ENCODE assay signal across 34 cellular contexts in genomic region chr1:230040440-230040839, GRCh38. TPM values are rescaled to one million over a fixed set of nuclear protein-coding genes. Genes with fewer than 3 reads are reported as not detected.
A peak's percentile ranks its signal among the peaks of the same experiment; 100 is the strongest.
DNase-seq lines count a peak whose midpoint lies in the region; ATAC-seq, FAIRE-seq and TF ChIP-seq lines count a peak whose summit lies in the region.
"Had no signal": no experiment of that assay in that cellular context is flagged by ENCODE, and none has a peak within 500 bp of the region (broad histone marks: within the 10 kb centered on the region; RNA-seq: fewer than 3 reads in every experiment).

No MANE protein-coding gene starts in this region.

- TF ChIP-seq EP300 in HepG2 (IDR thresholded peaks at IDR 0.05; ENCODE audit: low read depth in 2 of 2, low read length in 2 of 2) (no peak), HepG2 (CRISPR knock-in tag; IDR thresholded peaks at IDR 0.05; ENCODE audit: borderline replicate concordance) (no peak), A549 (IDR thresholded peaks at IDR 0.05) (no peak), K562 (IDR thresholded peaks at IDR 0.05; ENCODE audit: low read length) (no peak), esophagus muscularis mucosa (IDR thresholded peaks at IDR 0.05) (no peak), upper lobe of left lung (IDR thresholded peaks at IDR 0.05) (no peak)

- H3K4me1 ChIP-seq in HepG2 (ENCODE audit: insufficient read depth, low read length) (peaks cover 19% of the 10 kb centered on the region; the same call in 1 of the 2 replicates), right lobe of liver (no peaks in the 10 kb centered on the region), A549 (0 out of 3 replicates have a peak, but pooled peaks cover 5% of the 10 kb centered on the region), K562 (replicated peaks in 1 of 2; ENCODE audit: control insufficient read depth in 2 of 2, insufficient read depth in 2 of 2, low read length in 2 of 2) (no peaks in the 10 kb centered on the region), esophagus muscularis mucosa (no peaks in the 10 kb centered on the region), upper lobe of left lung (no peaks in the 10 kb centered on the region)
- H3K4me1 ChIP-seq: BE2C had no signal

- intact Hi-C loops in HepG2 (cut with micrococcal nuclease; ENCODE audit: unreplicated experiment) = no loop called here
- intact Hi-C loops in right lobe of liver (cut with DNase I) = no loop called here
- intact Hi-C loops in K562 (cut with micrococcal nuclease) = no loop called here
- intact Hi-C loops in esophagus muscularis mucosa (cut with DNase I) = no loop called here

- H3K4me3 ChIP-seq in HepG2 (replicated peaks in 1 of 3; ENCODE audit: insufficient read depth in 1 of 3, low read depth in 2 of 3, low read length in 3 of 3) (no peak overlapping the region), right lobe of liver (no peak overlapping the region), A549 (no peak overlapping the region), K562 (no peak overlapping the region), esophagus muscularis mucosa (no peak overlapping the region), upper lobe of left lung (no peak overlapping the region)
- H3K4me3 ChIP-seq: BLaER1; BLaER1 treated with 17β-estradiol and CSF1 and Interleukin-3, amounts not matched to agents 10 nM and 100 nM had no signal

- TF ChIP-seq CTCF in HepG2 (CRISPR knock-in tag; IDR thresholded peaks at IDR 0.05) = no peak
- no peak for TF ChIP-seq CTCF in right lobe of liver (IDR thresholded peaks at IDR 0.05)
- no peak for TF ChIP-seq CTCF in A549 (IDR thresholded peaks at IDR 0.05)
- no peak; a peak in 1 of 6 replicates for TF ChIP-seq CTCF in K562 (IDR thresholded peaks at IDR 0.05 in 2 of 3, conservative IDR thresholded peaks at IDR 0.05 in 1 of 3; ENCODE audit: insufficient read depth in 2 of 3, low read depth in 1 of 3, low read length in 3 of 3)
- TF ChIP-seq CTCF in esophagus muscularis mucosa (IDR thresholded peaks at IDR 0.05) = no peak
- TF ChIP-seq CTCF in upper lobe of left lung (IDR thresholded peaks at IDR 0.05) = no peak

- H2AFZ ChIP-seq in HepG2 (ENCODE audit: low read length) (no peak overlapping the region), K562 (ENCODE audit: low read depth, low read length) (no peak overlapping the region)

- H3K27ac ChIP-seq in HepG2 (ENCODE audit: extremely low read length, insufficient read depth, low read length) = no peak overlapping the region
- H3K27ac ChIP-seq in right lobe of liver = no peak overlapping the region
- H3K27ac ChIP-seq in A549 = no peak overlapping the region
- no peak overlapping the region for H3K27ac ChIP-seq in K562 (ENCODE audit: extremely low read depth, low read depth, low read length)
- no peak overlapping the region for H3K27ac ChIP-seq in esophagus muscularis mucosa (replicated peaks in 1 of 4)
- H3K27ac ChIP-seq in upper lobe of left lung = no peak overlapping the region
- H3K27ac ChIP-seq: 22Rv1; BLaER1; BLaER1 treated with 17β-estradiol and CSF1 and Interleukin-3, amounts not matched to agents 10 nM and 100 nM; C4-2B had no signal

- in situ Hi-C loops in HepG2 (cut with HindIII; ENCODE audit: extremely low pct_ligation_motif_present, low pct_unique_long_range_greater_than_20kb) (no loop called here), K562 (cut with MboI) (no loop called here)

- H4K20me1 ChIP-seq in HepG2 (ENCODE audit: insufficient read depth, low read length) (no peaks in the 10 kb centered on the region), K562 (replicated peaks; ENCODE audit: control insufficient read depth, insufficient read depth, low read length) (no peaks in the 10 kb centered on the region)
- H4K20me1 ChIP-seq: BLaER1; BLaER1 treated with 17β-estradiol and CSF1 and Interleukin-3, amounts not matched to agents 10 nM and 100 nM had no signal

- TF ChIP-seq POLR2A in HepG2 (IDR thresholded peaks at IDR 0.05; ENCODE audit: insufficient read depth in 1 of 2, low read depth in 2 of 2, low read length in 2 of 2) (no peak), right lobe of liver (IDR thresholded peaks at IDR 0.05) (no peak), A549 (IDR thresholded peaks at IDR 0.05; ENCODE audit: low read length) (no peak), K562 (conservative IDR thresholded peaks at IDR 0.05) (no peak), esophagus muscularis mucosa (IDR thresholded peaks at IDR 0.05; ENCODE audit: low read depth) (no peak), upper lobe of left lung (IDR thresholded peaks at IDR 0.05) (no peak)

- DNase-seq in HepG2 (ENCODE audit: low spot score) (no peak), right lobe of liver (no peak), A549 (ENCODE audit: low read depth in 1 of 2, low spot score in 1 of 2) (no peak), K562 (ENCODE audit: extremely low read depth in 1 of 4, low spot score in 3 of 4) (no peak), esophagus muscularis mucosa (ENCODE audit: extremely low spot score) (peak; percentile 70), upper lobe of left lung (no peak)
- DNase-seq in stimulated activated CD4-positive, alpha-beta T cell treated with anti-CD3 and anti-CD28 coated beads, Interleukin-4, amount 100 ng/mL, for 1 hour = no peak
- DNase-seq: 8988T; ACHN; AML-193; BE2C; C1 segment of cervical spinal cord; Caco-2; Calu3; CD4-positive, alpha-beta memory T cell; CD4-positive, alpha-beta T cell; CD4-positive, CD25-positive, alpha-beta regulatory T cell; CD8-positive, alpha-beta memory T cell; CD8-positive, alpha-beta T cell; COR-L47; DMS 273 treated with DMSO at 0.1 percent for 48 hours; DMS153; DMS53; DMS79; DMS79 treated with DMSO at 0.1 percent for 48 hours; DND-41; EL had no signal

- H3K4me2 ChIP-seq in HepG2 (ENCODE audit: low read depth, low read length) (no peak overlapping the region), A549 (no peak overlapping the region), K562 (ENCODE audit: insufficient read depth, low read length) (no peak overlapping the region)
- H3K4me2 ChIP-seq: BLaER1; BLaER1 treated with 17β-estradiol and CSF1 and Interleukin-3, amounts not matched to agents 10 nM and 100 nM had no signal

- POLR2A ChIA-PET in HepG2 (lab: Yijun Ruan, JAX) (no interaction called here), A549 (lab: Yijun Ruan, JAX) (no interaction called here), K562 (lab: Yijun Ruan, JAX) (no interaction called here)

- H3K9me3 ChIP-seq in HepG2 (ENCODE audit: low read length) (no peaks in the 10 kb centered on the region), right lobe of liver (no peaks in the 10 kb centered on the region), A549 (0 out of 3 replicates have a peak, but pooled peaks cover 3% of the 10 kb centered on the region), K562 (replicated peaks; ENCODE audit: control insufficient read depth, insufficient read depth, low read depth, low read length) (no peaks in the 10 kb centered on the region), esophagus muscularis mucosa (peaks cover 0 to 4% (median 0%) of the 10 kb centered on the region in 4 donors), upper lobe of left lung (peaks cover 0 to 8% (median 0%) of the 10 kb centered on the region in 4 donors)
- H3K9me3 ChIP-seq: BE2C had no signal

- WGBS in HepG2 (ENCODE audit: low lambda C conversion rate) = 63% methylated on average over 10 of the region's 10 CpGs
- WGBS in right lobe of liver (ENCODE audit: insufficient coverage, low coverage, low lambda C conversion rate, missing lambda C conversion rate) = 90% methylated on average over 8 of the region's 10 CpGs
- 78% methylated on average over 10 of the region's 10 CpGs for WGBS in A549 (ENCODE audit: missing lambda C conversion rate)
- 24% methylated on average over 10 of the region's 10 CpGs for WGBS in K562 (ENCODE audit: insufficient coverage, low coverage, missing lambda C conversion rate)
- WGBS in esophagus muscularis mucosa = 94% methylated on average over 10 of the region's 10 CpGs
- 93 to 97% methylated on average over 10 of the region's 10 CpGs for WGBS in upper lobe of left lung, 2 donors

- H3K27me3 ChIP-seq in HepG2 (ENCODE audit: control insufficient read depth in 1 of 2, insufficient read depth in 2 of 2, low read length in 2 of 2) (no peaks in the 10 kb centered on the region; a peak in 1 of 5 replicates), right lobe of liver (no peaks in the 10 kb centered on the region), K562 (ENCODE audit: control insufficient read depth in 2 of 2, insufficient read depth in 2 of 2, low read length in 2 of 2) (peaks cover 21 to 37% of the 10 kb centered on the region in 2 experiments; a peak in 4 of 5 replicates), esophagus muscularis mucosa (no peaks in the 10 kb centered on the region), upper lobe of left lung (no peaks in the 10 kb centered on the region)
- H3K27me3 ChIP-seq: BE2C; BLaER1; BLaER1 treated with 17β-estradiol and CSF1 and Interleukin-3, amounts not matched to agents 10 nM and 100 nM had no signal

- TF ChIP-seq RAD21 in HepG2 (CRISPR knock-in tag; IDR thresholded peaks at IDR 0.05) (no peak), A549 (conservative IDR thresholded peaks at IDR 0.05 in 1 of 2, IDR thresholded peaks at IDR 0.05 in 1 of 2) (no peak), K562 (CRISPR knock-in tag; conservative IDR thresholded peaks at IDR 0.05 in 1 of 2, IDR thresholded peaks at IDR 0.05 in 1 of 2) (no peak)

- no peak overlapping the region for H3K9ac ChIP-seq in HepG2 (ENCODE audit: insufficient read depth, low read depth, low read length)
- H3K9ac ChIP-seq in K562 (ENCODE audit: insufficient read depth in 1 of 2, low read depth in 2 of 2, low read length in 2 of 2) = no peak overlapping the region
- H3K9ac ChIP-seq: BLaER1; BLaER1 treated with 17β-estradiol and CSF1 and Interleukin-3, amounts not matched to agents 10 nM and 100 nM had no signal

- CTCF ChIA-PET in HepG2 (lab: Yijun Ruan, JAX; ENCODE audit: low intra/inter-chr PET ratio, low total read pairs) = no interaction called here
- CTCF ChIA-PET in A549 (lab: Yijun Ruan, JAX) = no interaction called here
- CTCF ChIA-PET in K562 (lab: Yijun Ruan, JAX; ENCODE audit: low intra/inter-chr PET ratio) = no interaction called here

- ATAC-seq in HepG2 (no peak), right lobe of liver (no peak), A549 (no peak), K562 (no peak), upper lobe of left lung (ENCODE audit: low FRiP score in 2 of 2) (no peak), GM19463 (IDR thresholded peaks at IDR 0.05; ENCODE audit: unreplicated experiment) (no peak)
- ATAC-seq: CD8-positive, alpha-beta T cell had no signal

- FAIRE-seq in HepG2 (lab: Jason Lieb, UNC) (no peak), A549 (lab: Jason Lieb, UNC) (no peak), K562 (lab: Jason Lieb, UNC) (no peak)
- FAIRE-seq: A204.1, D721Med had no signal

- H3K36me3 ChIP-seq in HepG2 (replicated peaks in 1 of 2; ENCODE audit: control insufficient read depth in 1 of 2, insufficient read depth in 2 of 2, low read length in 2 of 2) (no peaks in the 10 kb centered on the region), right lobe of liver (no peaks in the 10 kb centered on the region), K562 (ENCODE audit: control insufficient read depth, insufficient read depth, low read length) (no peaks in the 10 kb centered on the region), esophagus muscularis mucosa (no peaks in the 10 kb centered on the region), upper lobe of left lung (no peaks in the 10 kb centered on the region)
- H3K36me3 ChIP-seq: BE2C; BLaER1; BLaER1 treated with 17β-estradiol and CSF1 and Interleukin-3, amounts not matched to agents 10 nM and 100 nM had no signal

- H3K9me1 ChIP-seq in K562 (ENCODE audit: control insufficient read depth, insufficient read depth, low read length) = no peaks in the 10 kb centered on the region

- BruUV-seq in HepG2 (replicated peaks; lab: Mats Ljungman, UMichigan) (no TSS peak), K562 (replicated peaks; lab: Mats Ljungman, UMichigan) (no TSS peak)

- no peaks in the 10 kb centered on the region for H3K79me2 ChIP-seq in HepG2 (ENCODE audit: insufficient read depth, low read length)
- no peaks in the 10 kb centered on the region for H3K79me2 ChIP-seq in K562 (ENCODE audit: control insufficient read depth, insufficient read depth, low read length)

RNA-seq across cellular contexts. Expression of gene GALNT2, which starts 26.6 kb away (rescaled TPM):
- total RNA-seq in HepG2 (2016; rRNA removed; fragmentation: Illumina TruSeq; extraction: Trizol) (18.1 and 39.6 TPM in 2 replicates), right lobe of liver (100 to 1,000 TPM in 4 of 6 experiments, 10 to 100 TPM in 2; 58.0 to 152 (median 131) TPM), K562 (2014; rRNA removed) (51.9 and 66.5 TPM in 2 replicates), K562 (2014; rRNA removed; fragmentation: Illumina TruSeq; extraction: Trizol) (33.3 and 34.6 TPM in 2 replicates), K562 (2015; rRNA removed; fragmentation: Illumina TruSeq; extraction: Trizol) (54.6 and 56.7 TPM in 2 replicates), K562 (2021) (98.2 and 106 TPM in 2 replicates), esophagus muscularis mucosa (100 to 1,000 TPM in 3 of 4 donors, 10 to 100 TPM in 1; 89.6 to 145 (median 129) TPM), upper lobe of left lung (10 to 100 TPM; 51.3 to 62.3 (median 56.2) TPM)
- 5.4 TPM in 2 replicates for total RNA-seq in HepG2 (2016; cell fraction: cytosol; rRNA removed; fragmentation: Illumina TruSeq; extraction: Trizol; ENCODE audit: low read depth)
- total RNA-seq in HepG2 (2016; cell fraction: insoluble cytoplasmic fraction; rRNA removed; fragmentation: Illumina TruSeq; extraction: Trizol) = 15.0 and 40.1 TPM in 2 replicates
- total RNA-seq in HepG2 (2016; cell fraction: membrane; rRNA removed; fragmentation: Illumina TruSeq; extraction: Trizol) = 12.5 and 13.0 TPM in 2 replicates
- 37.9 and 44.3 TPM in 2 replicates for total RNA-seq in HepG2 (2016; cell fraction: nucleus; rRNA removed; fragmentation: Illumina TruSeq; extraction: Trizol)
- polyA plus RNA-seq in HepG2 (2011; rRNA removed) (39.3 and 44.2 TPM in 2 replicates), A549 (2011; rRNA removed) (57.5 and 66.9 TPM in 2 replicates), A549 (2017; fragmentation: RNase III; extraction: RNeasy Plus Mini Kit Qiagen cat#74134 plus additional on column Dnase treatment) (111 to 115 TPM (median 114 TPM) in 3 replicates), K562 (2011; rRNA removed) (37.2 and 41.8 TPM in 2 replicates), K562 (2014; fragmentation: Illumina TruSeq; extraction: Trizol) (58.5 and 67.9 TPM in 2 replicates), K562 (2014; fragmentation: Nextera tagmentation; extraction: Ambion mirVana) (1 to 10 TPM; 1.6 to 1.8 TPM), K562 (2014; rRNA removed) (66.9 and 67.9 TPM in 2 replicates)
- 49.4 and 53.3 TPM in 2 replicates for polyA plus RNA-seq in HepG2 (2011; cell fraction: cytosol; rRNA removed)
- 41.5 and 42.3 TPM in 2 replicates for polyA plus RNA-seq in HepG2 (2011; cell fraction: nucleus; rRNA removed)
- 62.4 and 72.1 TPM in 2 replicates for polyA plus RNA-seq in HepG2 (2012)
- polyA plus RNA-seq in HepG2 (2016; cell fraction: cytosol; fragmentation: Illumina TruSeq; extraction: Trizol; ENCODE audit: low read depth) = 5.6 and 5.7 TPM in 2 replicates
- 17.3 and 20.6 TPM in 2 replicates for polyA plus RNA-seq in HepG2 (2016; cell fraction: insoluble cytoplasmic fraction; fragmentation: Illumina TruSeq; extraction: Trizol; ENCODE audit: low read depth)
- polyA plus RNA-seq in HepG2 (2016; cell fraction: membrane; fragmentation: Illumina TruSeq; extraction: Trizol; ENCODE audit: low read depth) = 9.2 TPM in 2 replicates
- 63.7 and 66.5 TPM in 2 replicates for polyA plus RNA-seq in HepG2 (2016; cell fraction: nucleus; fragmentation: Illumina TruSeq; extraction: Trizol; ENCODE audit: insufficient read depth, low read depth)
- polyA minus RNA-seq in HepG2 (2011; rRNA and poly(A)+ RNA removed; ENCODE audit: low replicate concordance) = 56.6 and 150 TPM in 2 replicates
- 31.7 and 33.5 TPM in 2 replicates for polyA minus RNA-seq in HepG2 (2011; cell fraction: cytosol; rRNA and poly(A)+ RNA removed)
- 30.0 and 30.1 TPM in 2 replicates for polyA minus RNA-seq in HepG2 (2011; cell fraction: nucleus; rRNA and poly(A)+ RNA removed)
- 83.3 and 105 TPM in 2 replicates for polyA plus RNA-seq in A549 (2012; cell fraction: cytosol; rRNA removed)
- polyA plus RNA-seq in A549 (2012; cell fraction: nucleus; rRNA removed) = 194 and 199 TPM in 2 replicates
- 50.1 and 58.6 TPM in 2 replicates for polyA minus RNA-seq in A549 (2011; rRNA and poly(A)+ RNA removed)
- total RNA-seq in K562 (2011; cell fraction: chromatin; rRNA removed; ENCODE audit: low replicate concordance) = 96.1 and 131 TPM in 2 replicates
- total RNA-seq in K562 (2011; cell fraction: nucleolus; rRNA removed) = 139 and 145 TPM in 2 replicates
- 159 and 198 TPM in 2 replicates for total RNA-seq in K562 (2011; cell fraction: nucleoplasm; rRNA removed)
- polyA plus RNA-seq in K562 (2011; cell fraction: cytosol; rRNA removed) = 53.2 and 59.2 TPM in 2 replicates
- polyA plus RNA-seq in K562 (2011; cell fraction: nucleus; rRNA removed) = 54.3 and 75.7 TPM in 2 replicates
- 75.0 and 88.5 TPM in 2 replicates for polyA plus RNA-seq in K562 (2012)
- 34.0 and 50.2 TPM in 2 replicates for polyA minus RNA-seq in K562 (2011; rRNA and poly(A)+ RNA removed)
- 40.9 and 44.3 TPM in 2 replicates for polyA minus RNA-seq in K562 (2011; cell fraction: cytosol; rRNA and poly(A)+ RNA removed)
- polyA minus RNA-seq in K562 (2011; cell fraction: nucleus; rRNA and poly(A)+ RNA removed) = 25.2 and 30.3 TPM in 2 replicates

Comparison
In these comparisons a context has a peak if more than half of its experiments do, and no peak if none do; other contexts are left out.
1. Of the 241 proteins assayed by ChIP-seq in both HepG2 and K562: peak only in HepG2: MAFF and MAFK; only in K562: none; in both: none; in neither: 239.